ENCODE assay signal across 1 cellular context in the genomic region with DNA sequence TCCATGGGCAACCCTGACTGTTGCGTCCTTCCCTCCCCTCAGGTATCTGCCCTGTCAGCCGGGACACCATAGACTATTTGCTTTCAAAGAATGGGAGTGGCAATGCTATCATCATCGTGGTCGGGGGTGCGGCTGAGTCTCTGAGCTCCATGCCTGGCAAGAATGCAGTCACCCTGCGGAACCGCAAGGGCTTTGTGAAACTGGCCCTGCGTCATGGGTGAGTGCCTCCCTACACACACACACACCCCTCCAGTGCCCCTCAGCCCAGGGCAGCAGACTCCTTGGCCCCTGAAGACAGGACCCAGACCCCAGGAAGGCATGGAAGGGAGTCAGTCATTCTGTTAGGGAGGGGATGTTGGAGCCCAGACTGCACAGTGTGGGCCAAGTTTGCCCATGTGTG.
TF ChIP-seq lines count a peak whose summit lies in the region.

No MANE protein-coding gene starts in this region.

TF ChIP-seq in HepG2, 621 proteins besides CTCF, POLR2A, EP300 and RAD21:
- no peak for TF ChIP-seq CCDC6 (CRISPR knock-in tag; IDR thresholded peaks at IDR 0.05)
- no peak for TF ChIP-seq ZFP36L2 (CRISPR knock-in tag; IDR thresholded peaks at IDR 0.05)
- TF ChIP-seq TEAD2 (CRISPR knock-in tag; IDR thresholded peaks at IDR 0.05), result no peak
- TF ChIP-seq ELF3 (CRISPR knock-in tag; IDR thresholded peaks at IDR 0.05), result no peak
- no peak for TF ChIP-seq ZNF20 (CRISPR knock-in tag; IDR thresholded peaks at IDR 0.05)
- TF ChIP-seq, protein P1, sequence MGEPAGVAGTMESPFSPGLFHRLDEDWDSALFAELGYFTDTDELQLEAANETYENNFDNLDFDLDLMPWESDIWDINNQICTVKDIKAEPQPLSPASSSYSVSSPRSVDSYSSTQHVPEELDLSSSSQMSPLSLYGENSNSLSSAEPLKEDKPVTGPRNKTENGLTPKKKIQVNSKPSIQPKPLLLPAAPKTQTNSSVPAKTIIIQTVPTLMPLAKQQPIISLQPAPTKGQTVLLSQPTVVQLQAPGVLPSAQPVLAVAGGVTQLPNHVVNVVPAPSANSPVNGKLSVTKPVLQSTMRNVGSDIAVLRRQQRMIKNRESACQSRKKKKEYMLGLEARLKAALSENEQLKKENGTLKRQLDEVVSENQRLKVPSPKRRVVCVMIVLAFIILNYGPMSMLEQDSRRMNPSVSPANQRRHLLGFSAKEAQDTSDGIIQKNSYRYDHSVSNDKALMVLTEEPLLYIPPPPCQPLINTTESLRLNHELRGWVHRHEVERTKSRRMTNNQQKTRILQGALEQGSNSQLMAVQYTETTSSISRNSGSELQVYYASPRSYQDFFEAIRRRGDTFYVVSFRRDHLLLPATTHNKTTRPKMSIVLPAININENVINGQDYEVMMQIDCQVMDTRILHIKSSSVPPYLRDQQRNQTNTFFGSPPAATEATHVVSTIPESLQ (CRISPR knock-in tag; conservative IDR thresholded peaks at IDR 0.05), result no peak
- TF ChIP-seq, protein P2, sequence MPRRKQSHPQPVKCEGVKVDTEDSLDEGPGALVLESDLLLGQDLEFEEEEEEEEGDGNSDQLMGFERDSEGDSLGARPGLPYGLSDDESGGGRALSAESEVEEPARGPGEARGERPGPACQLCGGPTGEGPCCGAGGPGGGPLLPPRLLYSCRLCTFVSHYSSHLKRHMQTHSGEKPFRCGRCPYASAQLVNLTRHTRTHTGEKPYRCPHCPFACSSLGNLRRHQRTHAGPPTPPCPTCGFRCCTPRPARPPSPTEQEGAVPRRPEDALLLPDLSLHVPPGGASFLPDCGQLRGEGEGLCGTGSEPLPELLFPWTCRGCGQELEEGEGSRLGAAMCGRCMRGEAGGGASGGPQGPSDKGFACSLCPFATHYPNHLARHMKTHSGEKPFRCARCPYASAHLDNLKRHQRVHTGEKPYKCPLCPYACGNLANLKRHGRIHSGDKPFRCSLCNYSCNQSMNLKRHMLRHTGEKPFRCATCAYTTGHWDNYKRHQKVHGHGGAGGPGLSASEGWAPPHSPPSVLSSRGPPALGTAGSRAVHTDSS (CRISPR knock-in tag; conservative IDR thresholded peaks at IDR 0.05), result no peak
- no peak for TF ChIP-seq ATAD3A (CRISPR knock-in tag; IDR thresholded peaks at IDR 0.05)
- no peak for TF ChIP-seq ZNF549 (CRISPR knock-in tag; IDR thresholded peaks at IDR 0.05)
TF ChIP-seq in HepG2: peak in this region for 0.
